ENCODE assay signal across 8 cellular contexts in genomic region chr1:148032690-148033089, GRCh38.
DNase-seq lines count a peak whose midpoint lies in the region; ATAC-seq, FAIRE-seq and TF ChIP-seq lines count a peak whose summit lies in the region.
"Not testable (repeated sequence)": the region's sequence is repeated elsewhere in the genome, so short reads cannot be mapped to it uniquely, and the experiment has no call there.

No MANE protein-coding gene starts in this region.

- not testable (repeated sequence) for H3K23ac ChIP-seq in IMR-90 (ENCODE audit: low read depth, low read length)

- H4K5ac ChIP-seq in IMR-90 (ENCODE audit: low read depth, low read length), result not testable (repeated sequence)

- not testable (repeated sequence) for H3K27ac Mint-ChIP-seq in activated CD8-positive, alpha-beta T cell treated with anti-CD3 and anti-CD28 coated beads for 36 hours; natural killer cell; stimulated activated naive CD8-positive, alpha-beta T cell treated with anti-CD3 and anti-CD28 coated beads, Interleukin-15, amount 100 ng/mL, for 72 hours

- not testable (repeated sequence) for H3K9ac ChIP-seq in IMR-90 (ENCODE audit: low read depth, low read length); K562 (ENCODE audit: insufficient read depth in 1 of 2, low read depth in 2 of 2, low read length in 2 of 2); keratinocyte (ENCODE audit: control insufficient read depth, extremely low read depth, insufficient read depth, low read length)

- H3K79me2 ChIP-seq in K562 (ENCODE audit: control insufficient read depth, insufficient read depth, low read length); keratinocyte (ENCODE audit: control insufficient read depth, insufficient read depth, low read length): not testable (repeated sequence)

- H3K4me2 ChIP-seq in A549, result peak overlapping the region; percentile 67; the same call in 1 of the 3 replicates
- not testable (repeated sequence) for H3K4me2 ChIP-seq in IMR-90 (ENCODE audit: low read depth, low read length); K562 (ENCODE audit: insufficient read depth, low read length); keratinocyte (ENCODE audit: control insufficient read depth, extremely low read depth, insufficient read depth, low read depth, low read length)

- H3K27me3 ChIP-seq in IMR-90 (ENCODE audit: control insufficient read depth, insufficient read depth, low read length); K562 (ENCODE audit: control insufficient read depth in 2 of 2, insufficient read depth in 2 of 2, low read length in 2 of 2); keratinocyte (ENCODE audit: control insufficient read depth, extremely low read depth, insufficient read depth, low read length): not testable (repeated sequence)

- TF ChIP-seq RAD21 in A549 (conservative IDR thresholded peaks at IDR 0.05 in 1 of 2, IDR thresholded peaks at IDR 0.05 in 1 of 2); IMR-90 (IDR thresholded peaks at IDR 0.05; ENCODE audit: low read length); K562 (CRISPR knock-in tag; conservative IDR thresholded peaks at IDR 0.05 in 1 of 2, IDR thresholded peaks at IDR 0.05 in 1 of 2): not testable (repeated sequence)

- H3K4me3 Mint-ChIP-seq in activated CD8-positive, alpha-beta T cell treated with anti-CD3 and anti-CD28 coated beads for 36 hours; natural killer cell: not testable (repeated sequence)
- H3K4me3 Mint-ChIP-seq in stimulated activated naive CD8-positive, alpha-beta T cell treated with anti-CD3 and anti-CD28 coated beads, Interleukin-15, amount 100 ng/mL, for 72 hours, result peak overlapping the region; percentile 73 to 75

- not testable (repeated sequence) for H2AFZ ChIP-seq in IMR-90 (replicated peaks; ENCODE audit: low read length, poor library complexity); K562 (ENCODE audit: low read depth, low read length); keratinocyte (ENCODE audit: control insufficient read depth, low read length)

- FAIRE-seq in A549 (lab: Jason Lieb, UNC); K562 (lab: Jason Lieb, UNC): not testable (repeated sequence)
- FAIRE-seq in keratinocyte (lab: Jason Lieb, UNC), result peak; percentile 53

- H3K79me1 ChIP-seq in IMR-90 (ENCODE audit: low read depth in 1 of 2, low read length in 2 of 2), result not testable (repeated sequence)

- not testable (repeated sequence) for H3K4me1 ChIP-seq in A549; IMR-90 (ENCODE audit: control insufficient read depth, insufficient read depth, low read length); K562 (replicated peaks in 1 of 2; ENCODE audit: control insufficient read depth in 2 of 2, insufficient read depth in 2 of 2, low read length in 2 of 2); keratinocyte (ENCODE audit: control insufficient read depth, extremely low read depth, insufficient read depth, low read length)

- not testable (repeated sequence) for DNase-seq in A549 (ENCODE audit: low read depth in 1 of 2, low spot score in 1 of 2); IMR-90; activated CD8-positive, alpha-beta T cell treated with anti-CD3 and anti-CD28 coated beads for 36 hours; K562 (ENCODE audit: extremely low read depth in 1 of 4, low spot score in 3 of 4); Right ventricle myocardium inferior (ENCODE audit: missing footprints); keratinocyte (ENCODE audit: low read depth, low spot score); natural killer cell; stimulated activated naive CD8-positive, alpha-beta T cell treated with anti-CD3 and anti-CD28 coated beads, Interleukin-15, amount 100 ng/mL, for 72 hours

- not testable (repeated sequence) for H4K20me1 ChIP-seq in IMR-90 (ENCODE audit: insufficient read depth, low read length); K562 (replicated peaks; ENCODE audit: control insufficient read depth, insufficient read depth, low read length); keratinocyte (ENCODE audit: control insufficient read depth, extremely low read depth, insufficient read depth, low read length)

- no CpG with 5 or more reads among the region's 25 CpGs for WGBS in A549 (ENCODE audit: missing lambda C conversion rate)
- no CpG with 5 or more reads among the region's 25 CpGs for WGBS in IMR-90 (ENCODE audit: extremely low coverage in 2 of 2, insufficient read length in 1 of 2), 2 experiments
- WGBS in K562 (ENCODE audit: insufficient coverage, low coverage, missing lambda C conversion rate), result no CpG with 5 or more reads among the region's 25 CpGs

- not testable (repeated sequence) for H3K27me3 Mint-ChIP-seq in activated CD8-positive, alpha-beta T cell treated with anti-CD3 and anti-CD28 coated beads for 36 hours
- H3K27me3 Mint-ChIP-seq in natural killer cell (ENCODE audit: low read depth in 2 of 2), result peaks cover 6 to 11% of the 10 kb centered on the region in 2 donors
- H3K27me3 Mint-ChIP-seq in stimulated activated naive CD8-positive, alpha-beta T cell treated with anti-CD3 and anti-CD28 coated beads, Interleukin-15, amount 100 ng/mL, for 72 hours, result peaks cover 20% of the 10 kb centered on the region

- not testable (repeated sequence) for H2BK5ac ChIP-seq in IMR-90 (ENCODE audit: low read depth, low read length, poor library complexity, severe bottlenecking)

- not testable (repeated sequence) for H3K9me3 ChIP-seq in A549; IMR-90 (ENCODE audit: control insufficient read depth, insufficient read depth, low read length); K562 (replicated peaks; ENCODE audit: control insufficient read depth, insufficient read depth, low read depth, low read length); keratinocyte (ENCODE audit: control insufficient read depth, low read depth, low read length)

- in situ Hi-C loops in IMR-90 (cut with MboI; ENCODE audit: low sequenced_read_pairs); K562 (cut with MboI): not testable (repeated sequence)

- H2AK5ac ChIP-seq in IMR-90 (ENCODE audit: low read depth, low read length), result not testable (repeated sequence)

- H2BK20ac ChIP-seq in IMR-90 (ENCODE audit: low read depth, low read length), result not testable (repeated sequence)

- not testable (repeated sequence) for H3K4ac ChIP-seq in IMR-90 (ENCODE audit: low read depth, low read length)

- H3K4me3 ChIP-seq in A549, result peak overlapping the region; percentile 35; the same call in 1 of the 3 replicates
- H3K4me3 ChIP-seq in IMR-90 (ENCODE audit: insufficient read depth, low read depth, low read length); K562; keratinocyte (ENCODE audit: control insufficient read depth in 2 of 3, extremely low read depth in 1 of 3, insufficient read depth in 2 of 3, low read depth in 1 of 3, low read length in 3 of 3): not testable (repeated sequence)

- H3K18ac ChIP-seq in IMR-90 (ENCODE audit: low read depth, low read length), result not testable (repeated sequence)

- H4K91ac ChIP-seq in IMR-90 (ENCODE audit: insufficient read depth, low read depth, low read length), result not testable (repeated sequence)

- CTCF ChIA-PET in A549 (lab: Yijun Ruan, JAX); IMR-90 (lab: Yijun Ruan, JAX); activated CD8-positive, alpha-beta T cell treated with anti-CD3 and anti-CD28 coated beads for 36 hours (lab: Charles Lee); K562 (lab: Yijun Ruan, JAX; ENCODE audit: low intra/inter-chr PET ratio): not testable (repeated sequence)

- H3K36me3 Mint-ChIP-seq in activated CD8-positive, alpha-beta T cell treated with anti-CD3 and anti-CD28 coated beads for 36 hours (ENCODE audit: low read depth); natural killer cell: not testable (repeated sequence)

- not testable (repeated sequence) for H3K4me1 Mint-ChIP-seq in activated CD8-positive, alpha-beta T cell treated with anti-CD3 and anti-CD28 coated beads for 36 hours (ENCODE audit: low read depth); natural killer cell; stimulated activated naive CD8-positive, alpha-beta T cell treated with anti-CD3 and anti-CD28 coated beads, Interleukin-15, amount 100 ng/mL, for 72 hours

- H3K56ac ChIP-seq in IMR-90 (ENCODE audit: extremely low read depth, insufficient read depth, low read length), result not testable (repeated sequence)

- not testable (repeated sequence) for H3K9me1 ChIP-seq in IMR-90 (ENCODE audit: insufficient read depth, low read length); K562 (ENCODE audit: control insufficient read depth, insufficient read depth, low read length); keratinocyte (ENCODE audit: control insufficient read depth, extremely low read depth, insufficient read depth, low read length)

- H4K8ac ChIP-seq in IMR-90 (ENCODE audit: low read depth in 2 of 2, low read length in 2 of 2), result not testable (repeated sequence)

- peak; percentile 93 for ATAC-seq in A549
- peak; percentile 98 for ATAC-seq in IMR-90 (ENCODE audit: low read depth)
- ATAC-seq in activated CD8-positive, alpha-beta T cell treated with anti-CD3 and anti-CD28 coated beads for 36 hours, result peak; percentile 57
- peak; percentile 90 for ATAC-seq in K562
- peak; percentile 63 for ATAC-seq in Right ventricle myocardium inferior
- peak in 2 of 3 donors; percentile 26 to 42 for ATAC-seq in natural killer cell
- ATAC-seq in stimulated activated naive CD8-positive, alpha-beta T cell treated with anti-CD3 and anti-CD28 coated beads, Interleukin-15, amount 100 ng/mL, for 72 hours, result peak; percentile 78

- not testable (repeated sequence) for H2AK9ac ChIP-seq in IMR-90 (replicated peaks; ENCODE audit: low read depth, low read length, poor library complexity)

- H3K9me3 Mint-ChIP-seq in activated CD8-positive, alpha-beta T cell treated with anti-CD3 and anti-CD28 coated beads for 36 hours; natural killer cell; stimulated activated naive CD8-positive, alpha-beta T cell treated with anti-CD3 and anti-CD28 coated beads, Interleukin-15, amount 100 ng/mL, for 72 hours: not testable (repeated sequence)

- not testable (repeated sequence) for BruUV-seq in IMR-90 (replicated peaks; lab: Mats Ljungman, UMichigan); K562 (replicated peaks; lab: Mats Ljungman, UMichigan)

- not testable (repeated sequence) for TF ChIP-seq POLR2A in A549 (IDR thresholded peaks at IDR 0.05; ENCODE audit: low read length); IMR-90 (IDR thresholded peaks at IDR 0.05; ENCODE audit: low read depth, low read length); K562 (conservative IDR thresholded peaks at IDR 0.05)

- H3K14ac ChIP-seq in IMR-90 (replicated peaks; ENCODE audit: low read depth, low read length), result not testable (repeated sequence)

- dilution Hi-C loops in IMR-90 (cut with HindIII; ENCODE audit: low sequenced_read_pairs, unreplicated experiment); keratinocyte (cut with MboI; ENCODE audit: extremely low pct_ligation_motif_present, low sequenced_read_pairs): not testable (repeated sequence)

- POLR2A ChIA-PET in A549 (lab: Yijun Ruan, JAX); IMR-90 (lab: Charles Lee; ENCODE audit: unreplicated experiment); activated CD8-positive, alpha-beta T cell treated with anti-CD3 and anti-CD28 coated beads for 36 hours (lab: Charles Lee); K562 (lab: Yijun Ruan, JAX): not testable (repeated sequence)

- not testable (repeated sequence) for H3K36me3 ChIP-seq in IMR-90 (ENCODE audit: control insufficient read depth, insufficient read depth, low read length); K562 (ENCODE audit: control insufficient read depth, insufficient read depth, low read length); keratinocyte (ENCODE audit: control insufficient read depth in 2 of 2, extremely low read depth in 1 of 2, insufficient read depth in 2 of 2, low read length in 2 of 2)

- not testable (repeated sequence) for TF ChIP-seq CTCF in A549 (IDR thresholded peaks at IDR 0.05); IMR-90 (conservative IDR thresholded peaks at IDR 0.05; ENCODE audit: low read depth, low read length); activated CD8-positive, alpha-beta T cell treated with anti-CD3 and anti-CD28 coated beads for 36 hours (IDR thresholded peaks at IDR 0.05); K562 (IDR thresholded peaks at IDR 0.05 in 2 of 3, conservative IDR thresholded peaks at IDR 0.05 in 1 of 3; ENCODE audit: insufficient read depth in 2 of 3, low read depth in 1 of 3, low read length in 3 of 3); keratinocyte (optimal IDR thresholded peaks at IDR 0.05 in 1 of 3, IDR thresholded peaks at IDR 0.05 in 1 of 3, conservative IDR thresholded peaks at IDR 0.05 in 1 of 3; ENCODE audit: extremely low read depth in 1 of 3, insufficient read depth in 2 of 3, low read length in 3 of 3); natural killer cell (IDR thresholded peaks at IDR 0.05)

- intact Hi-C loops in IMR-90 (cut with micrococcal nuclease); activated CD8-positive, alpha-beta T cell treated with anti-CD3 and anti-CD28 coated beads for 36 hours (cut with micrococcal nuclease); K562 (cut with micrococcal nuclease); Right ventricle myocardium inferior (cut with DNase I); natural killer cell (cut with micrococcal nuclease): not testable (repeated sequence)

- H2BK120ac ChIP-seq in IMR-90 (ENCODE audit: low read depth, low read length), result not testable (repeated sequence)

- H3K27ac ChIP-seq in A549; IMR-90 (ENCODE audit: insufficient read depth, low read length); K562 (ENCODE audit: extremely low read depth, low read depth, low read length); keratinocyte (ENCODE audit: control insufficient read depth, insufficient read depth, low read length): not testable (repeated sequence)

- not testable (repeated sequence) for H2BK15ac ChIP-seq in IMR-90 (ENCODE audit: low read depth, low read length)

- TF ChIP-seq EP300 in A549 (IDR thresholded peaks at IDR 0.05); K562 (IDR thresholded peaks at IDR 0.05; ENCODE audit: low read length): not testable (repeated sequence)

Comparison
In these comparisons a context has a peak if more than half of its experiments do, and no peak if none do; other contexts are left out.
1. ATAC-seq: peak in every context shown above with its lines; median percentile 98 in IMR-90; 93 in A549; 90 in K562; 78 in stimulated activated naive CD8-positive, alpha-beta T cell treated with anti-CD3 and anti-CD28 coated beads, Interleukin-15, amount 100 ng/mL, for 72 hours; 63 in Right ventricle myocardium inferior; 57 in activated CD8-positive, alpha-beta T cell treated with anti-CD3 and anti-CD28 coated beads for 36 hours; 34 in natural killer cell.